25 cellular contexts compared by ENCODE assay signal in genomic region chr12:52381206-52381605, GRCh38. TPM values are rescaled to one million over a fixed set of nuclear protein-coding genes. Genes with fewer than 3 reads are reported as not detected.
DNase-seq lines count a peak whose midpoint lies in the region; ATAC-seq and TF ChIP-seq lines count a peak whose summit lies in the region.
"Had no signal": no experiment of that assay in that cellular context is flagged by ENCODE, and none has a peak within 500 bp of the region (broad histone marks: within the 10 kb centered on the region; RNA-seq: fewer than 3 reads in every experiment).

No MANE protein-coding gene starts in this region.

- H4K8ac ChIP-seq in neuronal stem cell (ENCODE audit: low read depth, low read length), result no peak overlapping the region

- H3K4ac ChIP-seq in neuronal stem cell (ENCODE audit: low read length), result no peak overlapping the region

- H2AFZ ChIP-seq in neuronal stem cell (ENCODE audit: low read length), result no peak overlapping the region

- in situ Hi-C loops in brain microvascular endothelial cell (cut with HindIII; ENCODE audit: low pct_ligation_motif_present, low sequenced_read_pairs), result loop anchor here (25.0 kb wide), 1 partner anchor 481 kb away; no protein-coding TSS in a partner anchor

- no peak for TF ChIP-seq CTCF in brain microvascular endothelial cell (IDR thresholded peaks at IDR 0.05; ENCODE audit: low read depth, low read length, missing control alignments)

- ATAC-seq in stimulated activated naive CD8-positive, alpha-beta T cell treated with anti-CD3 and anti-CD28 coated beads, Interleukin-15, amount 100 ng/mL, for 72 hours, result no peak
- ATAC-seq in stimulated activated naive CD8-positive, alpha-beta T cell treated with anti-CD3 and anti-CD28 coated beads, Interleukin-15, Interleukin-2, amounts not matched to agents 100 U/mL and 50 U/mL, for 24 hours, result no peak
- ATAC-seq in aorta (ENCODE audit: low FRiP score) (no peak), HG02798 (IDR thresholded peaks at IDR 0.05; ENCODE audit: poor library complexity, unreplicated experiment) (no peak)

- H3K18ac ChIP-seq in neuronal stem cell (ENCODE audit: low read length), result peak overlapping the region; percentile 25

- H3K9ac ChIP-seq in neuronal stem cell (ENCODE audit: low read depth, low read length, poor library complexity), result no peak overlapping the region
- H3K9ac ChIP-seq: BLaER1 had no signal

- no CpG with 5 or more reads among the region's 8 CpGs for WGBS in neuronal stem cell (ENCODE audit: extremely low coverage in 2 of 2, insufficient read length in 2 of 2, insufficient replicate concordance in 1 of 2), 2 donors
- WGBS in aorta, 2 donors, result 92 to 96% methylated on average over 8 of the region's 8 CpGs

- peak overlapping the region; percentile 4 to 13 for H3K27ac Mint-ChIP-seq in stimulated activated naive CD8-positive, alpha-beta T cell treated with anti-CD3 and anti-CD28 coated beads, Interleukin-15, amount 100 ng/mL, for 72 hours
- H3K27ac Mint-ChIP-seq: CD4-positive, CD25-positive, alpha-beta regulatory T cell had no signal

- H3K9me3 ChIP-seq in neuronal stem cell (replicated peaks in 1 of 2; ENCODE audit: control insufficient read depth in 2 of 2, insufficient read depth in 1 of 2, low read depth in 1 of 2, low read length in 2 of 2) (no peaks in the 10 kb centered on the region), aorta (ENCODE audit: control insufficient read depth, low read length) (no peaks in the 10 kb centered on the region)
- H3K9me3 ChIP-seq: A549, BE2C, BLaER1 had no signal

- no peak overlapping the region for H3K27ac ChIP-seq in neuronal stem cell (replicated peaks; ENCODE audit: low read length)
- no peak overlapping the region for H3K27ac ChIP-seq in aorta (ENCODE audit: low read depth in 1 of 2, low read length in 2 of 2)
- H3K27ac ChIP-seq in brain microvascular endothelial cell, result no peak overlapping the region
- H3K27ac ChIP-seq: 22Rv1, A549, BLaER1 had no signal

- no peak for DNase-seq in stimulated activated naive CD8-positive, alpha-beta T cell treated with anti-CD3 and anti-CD28 coated beads, Interleukin-15, amount 100 ng/mL, for 72 hours
- no peak for DNase-seq in stimulated activated naive CD8-positive, alpha-beta T cell treated with anti-CD3 and anti-CD28 coated beads, Interleukin-15, Interleukin-2, amounts not matched to agents 100 U/mL and 50 U/mL, for 24 hours
- no peak for DNase-seq in neuronal stem cell (ENCODE audit: low spot score)
- DNase-seq in posterior vena cava (ENCODE audit: low spot score), result peak; percentile 68
- peak; percentile 32 to 42 for DNase-seq in aorta
- no peak for DNase-seq in cortex of kidney (lab: John Stamatoyannopoulos, UW)
- DNase-seq in brain microvascular endothelial cell, result no peak
- DNase-seq: BE2C; C1 segment of cervical spinal cord; CD4-positive, alpha-beta memory T cell; CD4-positive, CD25-positive, alpha-beta regulatory T cell; CD8-positive, alpha-beta memory T cell; COR-L47; DMS 273 treated with DMSO at 0.1 percent for 48 hours; DMS153; DMS53; DMS79; GF-D8 had no signal

- no peak overlapping the region for H4K91ac ChIP-seq in neuronal stem cell (ENCODE audit: low read depth, low read length, poor library complexity)

- H3K14ac ChIP-seq in neuronal stem cell (ENCODE audit: low read length), result no peak overlapping the region

- no peaks in the 10 kb centered on the region for H3K9me3 Mint-ChIP-seq in stimulated activated naive CD8-positive, alpha-beta T cell treated with anti-CD3 and anti-CD28 coated beads, Interleukin-15, amount 100 ng/mL, for 72 hours
- H3K9me3 Mint-ChIP-seq: CD14-positive monocyte; CD4-positive, CD25-positive, alpha-beta regulatory T cell; CD8-positive, alpha-beta memory T cell had no signal

- no peak overlapping the region for H2BK15ac ChIP-seq in neuronal stem cell (ENCODE audit: low read length)

- intact Hi-C loops in posterior vena cava (cut with DNase I) (no loop called here), aorta (cut with DNase I) (no loop called here)

- no peak overlapping the region for H3K4me2 ChIP-seq in neuronal stem cell (ENCODE audit: insufficient read depth, low read length, poor library complexity, severe bottlenecking)
- H3K4me2 ChIP-seq: A549, BLaER1 had no signal

- no peaks in the 10 kb centered on the region for H3K4me1 ChIP-seq in neuronal stem cell (ENCODE audit: control insufficient read depth in 2 of 2, insufficient read depth in 1 of 2, low read depth in 1 of 2, low read length in 2 of 2)
- H3K4me1 ChIP-seq in aorta (ENCODE audit: control insufficient read depth in 1 of 2, insufficient read depth in 2 of 2, low read length in 2 of 2), result no peaks in the 10 kb centered on the region
- H3K4me1 ChIP-seq: A549, BE2C, BLaER1 had no signal

- peaks cover 0 to 5% (median 0%) of the 10 kb centered on the region in 3 experiments for H3K27me3 ChIP-seq in neuronal stem cell (ENCODE audit: control insufficient read depth in 3 of 3, insufficient read depth in 3 of 3, low read depth in 1 of 3, low read length in 3 of 3)
- no peaks in the 10 kb centered on the region for H3K27me3 ChIP-seq in aorta (ENCODE audit: control insufficient read depth in 1 of 2, insufficient read depth in 2 of 2, low read length in 1 of 2)
- no peaks in the 10 kb centered on the region for H3K27me3 ChIP-seq in brain microvascular endothelial cell (replicated peaks)
- H3K27me3 ChIP-seq: BLaER1 had no signal

- no peaks in the 10 kb centered on the region for H3K79me1 ChIP-seq in neuronal stem cell (ENCODE audit: low read depth, low read length)

- peaks cover 16% of the 10 kb centered on the region for H3K4me1 Mint-ChIP-seq in stimulated activated naive CD8-positive, alpha-beta T cell treated with anti-CD3 and anti-CD28 coated beads, Interleukin-15, amount 100 ng/mL, for 72 hours
- H3K4me1 Mint-ChIP-seq: CD14-positive monocyte had no signal

- H3K4me3 ChIP-seq in neuronal stem cell (ENCODE audit: low read length in 2 of 2) (no peak overlapping the region), aorta (ENCODE audit: low read length in 2 of 2) (no peak overlapping the region), brain microvascular endothelial cell (ENCODE audit: low read depth, low read length) (no peak overlapping the region)
- H3K4me3 ChIP-seq: A549, BLaER1 had no signal

- H2BK5ac ChIP-seq in neuronal stem cell (ENCODE audit: low read length), result no peak overlapping the region

- H2BK12ac ChIP-seq in neuronal stem cell (ENCODE audit: low read length), result no peak overlapping the region

- no peak overlapping the region for H3K23ac ChIP-seq in neuronal stem cell (ENCODE audit: low read depth, low read length, poor library complexity)

- H2AK5ac ChIP-seq in neuronal stem cell (ENCODE audit: low read depth, low read length), result no peak overlapping the region

- H2BK120ac ChIP-seq in neuronal stem cell (ENCODE audit: low read depth, low read length), result no peak overlapping the region

- H3K4me3 Mint-ChIP-seq in stimulated activated naive CD8-positive, alpha-beta T cell treated with anti-CD3 and anti-CD28 coated beads, Interleukin-15, amount 100 ng/mL, for 72 hours, result no peak overlapping the region
- H3K4me3 Mint-ChIP-seq: CD14-positive monocyte; CD4-positive, alpha-beta memory T cell; CD4-positive, CD25-positive, alpha-beta regulatory T cell; CD8-positive, alpha-beta memory T cell had no signal

- no peaks in the 10 kb centered on the region for H3K27me3 Mint-ChIP-seq in stimulated activated naive CD8-positive, alpha-beta T cell treated with anti-CD3 and anti-CD28 coated beads, Interleukin-15, amount 100 ng/mL, for 72 hours

- H3K36me3 ChIP-seq in neuronal stem cell (replicated peaks in 1 of 2; ENCODE audit: control insufficient read depth in 2 of 2, insufficient read depth in 2 of 2, low read length in 2 of 2) (no peaks in the 10 kb centered on the region), aorta (ENCODE audit: control insufficient read depth in 1 of 2, insufficient read depth in 2 of 2, low read length in 1 of 2) (no peaks in the 10 kb centered on the region), brain microvascular endothelial cell (replicated peaks) (no peaks in the 10 kb centered on the region)
- H3K36me3 ChIP-seq: BE2C, BLaER1 had no signal

RNA-seq across cellular contexts. Expression of gene KRT84, which starts 4.2 kb away (rescaled TPM):
- not detected for polyA plus RNA-seq in neuronal stem cell (2013, experiment 1 of 2)
- not detected for polyA plus RNA-seq in neuronal stem cell (2013, experiment 2 of 2)
- total RNA-seq in posterior vena cava (not detected), aorta (not detected)
- not detected for polyA plus RNA-seq in aorta
- total RNA-seq: A172; CD4-positive, alpha-beta memory T cell; CD4-positive, CD25-positive, alpha-beta regulatory T cell; CD8-positive, alpha-beta memory T cell had no signal
- polyA plus RNA-seq: A549; AG04450; CD14-positive monocyte; CD4-positive, alpha-beta memory T cell; CD4-positive, CD25-positive, alpha-beta regulatory T cell; CD8-positive, alpha-beta memory T cell had no signal

RNA-seq across cellular contexts. Expression of gene KRT85, which starts 13.9 kb away (rescaled TPM):
- not detected for polyA plus RNA-seq in neuronal stem cell (2013, experiment 1 of 2)
- polyA plus RNA-seq in neuronal stem cell (2013, experiment 2 of 2), result not detected
- total RNA-seq in posterior vena cava (not detected), aorta (not detected)
- polyA plus RNA-seq in aorta, result not detected
- total RNA-seq: A172; CD4-positive, alpha-beta memory T cell; CD4-positive, CD25-positive, alpha-beta regulatory T cell; CD8-positive, alpha-beta memory T cell had no signal
- polyA plus RNA-seq: AG04450; CD14-positive monocyte; CD4-positive, alpha-beta memory T cell; CD4-positive, CD25-positive, alpha-beta regulatory T cell; CD8-positive, alpha-beta memory T cell had no signal

RNA-seq across cellular contexts. Expression of gene KRT82, which starts 24.9 kb away (rescaled TPM):
- not detected for polyA plus RNA-seq in neuronal stem cell (2013, experiment 1 of 2)
- polyA plus RNA-seq in neuronal stem cell (2013, experiment 2 of 2), result not detected
- not detected for total RNA-seq in posterior vena cava
- total RNA-seq in aorta, result not detected
- not detected for polyA plus RNA-seq in aorta
- total RNA-seq: A172; CD4-positive, alpha-beta memory T cell; CD4-positive, CD25-positive, alpha-beta regulatory T cell; CD8-positive, alpha-beta memory T cell had no signal
- polyA plus RNA-seq: A549; AG04450; CD14-positive monocyte; CD4-positive, alpha-beta memory T cell; CD4-positive, CD25-positive, alpha-beta regulatory T cell; CD8-positive, alpha-beta memory T cell had no signal

RNA-seq across cellular contexts. Expression of gene KRT75, which starts 53.0 kb away (rescaled TPM):
- polyA plus RNA-seq in neuronal stem cell (2013, experiment 1 of 2), result not detected
- not detected for polyA plus RNA-seq in neuronal stem cell (2013, experiment 2 of 2)
- total RNA-seq in posterior vena cava (not detected), aorta (not detected)
- not detected for polyA plus RNA-seq in aorta
- total RNA-seq: A172; CD4-positive, alpha-beta memory T cell; CD4-positive, CD25-positive, alpha-beta regulatory T cell; CD8-positive, alpha-beta memory T cell had no signal
- polyA plus RNA-seq: A549; AG04450; CD14-positive monocyte; CD4-positive, alpha-beta memory T cell; CD4-positive, CD25-positive, alpha-beta regulatory T cell; CD8-positive, alpha-beta memory T cell had no signal

Comparison
In these comparisons a context has a peak if more than half of its experiments do, and no peak if none do; other contexts are left out.
1. DNase-seq: peak in posterior vena cava (single experiment) and aorta (2 of 2); none in stimulated activated naive CD8-positive, alpha-beta T cell treated with anti-CD3 and anti-CD28 coated beads, Interleukin-15, amount 100 ng/mL, for 72 hours (0 of 2), stimulated activated naive CD8-positive, alpha-beta T cell treated with anti-CD3 and anti-CD28 coated beads, Interleukin-15, Interleukin-2, amounts not matched to agents 100 U/mL and 50 U/mL, for 24 hours (single experiment), neuronal stem cell (single experiment), cortex of kidney (single experiment) and brain microvascular endothelial cell (single experiment).